Comparison of ENCODE assay signal across 12 cellular contexts in the genomic region with DNA sequence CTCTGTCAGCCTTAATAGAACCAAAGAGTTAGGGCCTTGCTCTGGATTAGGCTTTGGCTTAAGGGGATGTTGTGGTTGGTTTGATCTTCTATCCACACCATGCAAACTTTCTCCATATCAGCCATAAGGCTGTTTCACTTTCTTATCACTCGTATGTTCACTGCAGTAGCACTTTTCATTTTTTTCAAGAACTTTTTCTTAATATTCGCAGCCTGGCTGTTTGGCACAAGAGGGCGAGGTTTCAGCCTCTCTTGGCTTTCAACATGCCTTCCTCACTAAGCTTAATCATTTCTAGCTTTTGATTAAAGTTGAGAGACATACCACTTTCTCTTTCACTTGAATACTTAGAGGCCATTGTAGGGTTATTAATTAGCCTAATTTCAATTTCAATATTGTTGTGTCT.
A peak's percentile ranks its signal among the peaks of the same experiment; 100 is the strongest.
DNase-seq lines count a peak whose midpoint lies in the region; ATAC-seq and TF ChIP-seq lines count a peak whose summit lies in the region.
"Had no signal": no experiment of that assay in that cellular context is flagged by ENCODE, and none has a peak within 500 bp of the region (broad histone marks: within the 10 kb centered on the region; RNA-seq: fewer than 3 reads in every experiment).

No MANE protein-coding gene starts in this region.

- H3K27me3 Mint-ChIP-seq in activated naive CD4-positive, alpha-beta T cell treated with anti-CD3 and anti-CD28 coated beads, Interleukin-2, amount 10 ng/mL, durations not matched to agents 7 days and 5 days = peaks cover 23% of the 10 kb centered on the region
- H3K27me3 Mint-ChIP-seq in activated T-cell treated with anti-CD3 and anti-CD28 coated beads, Interleukin-2, amount 50 U/mL, for 24 hours = no peaks in the 10 kb centered on the region

- H3K9me3 Mint-ChIP-seq in activated naive CD4-positive, alpha-beta T cell treated with anti-CD3 and anti-CD28 coated beads, Interleukin-2, amount 10 ng/mL, durations not matched to agents 7 days and 5 days = peaks cover 2% of the 10 kb centered on the region
- no peaks in the 10 kb centered on the region for H3K9me3 Mint-ChIP-seq in activated T-cell treated with anti-CD3 and anti-CD28 coated beads, Interleukin-2, amount 50 U/mL, for 24 hours

- no peak for TF ChIP-seq POLR2A in testis (IDR thresholded peaks at IDR 0.05)

- H3K36me3 Mint-ChIP-seq in activated naive CD4-positive, alpha-beta T cell treated with anti-CD3 and anti-CD28 coated beads, Interleukin-2, amount 10 ng/mL, durations not matched to agents 7 days and 5 days = peaks cover 1% of the 10 kb centered on the region
- no peaks in the 10 kb centered on the region for H3K36me3 Mint-ChIP-seq in activated T-cell treated with anti-CD3 and anti-CD28 coated beads, Interleukin-2, amount 50 U/mL, for 24 hours (ENCODE audit: low read depth)

- H3K4me3 Mint-ChIP-seq in activated naive CD4-positive, alpha-beta T cell treated with anti-CD3 and anti-CD28 coated beads, Interleukin-2, amount 10 ng/mL, durations not matched to agents 7 days and 5 days = peak overlapping the region; percentile 1
- H3K4me3 Mint-ChIP-seq in activated T-cell treated with anti-CD3 and anti-CD28 coated beads, Interleukin-2, amount 50 U/mL, for 24 hours = no peak overlapping the region

- H3K27me3 ChIP-seq in testis = no peaks in the 10 kb centered on the region
- H3K27me3 ChIP-seq: heart left ventricle had no signal

- CTCF ChIA-PET in activated naive CD4-positive, alpha-beta T cell treated with anti-CD3 and anti-CD28 coated beads, Interleukin-2, amount 10 ng/mL, durations not matched to agents 7 days and 5 days (lab: Charles Lee) = interaction anchor here (0.6 to 1.1 kb wide), 2 partner anchors 53 to 155 kb away, joined by 3 read pairs; no protein-coding TSS in a partner anchor

- no peaks in the 10 kb centered on the region for H3K4me1 ChIP-seq in testis
- H3K4me1 ChIP-seq: heart left ventricle had no signal

- TF ChIP-seq CTCF in testis (IDR thresholded peaks at IDR 0.05) = no peak

- 69 to 90% methylated on average over 3 of the region's 3 CpGs for WGBS in testis, 2 donors

- peak; percentile 84 for ATAC-seq in GM21786 (IDR thresholded peaks at IDR 0.05; ENCODE audit: unreplicated experiment)
- ATAC-seq in stimulated activated naive CD8-positive, alpha-beta T cell treated with anti-CD3 and anti-CD28 coated beads, Interleukin-15, Interleukin-2, amounts not matched to agents 100 U/mL and 50 U/mL, for 24 hours = peak; percentile 33
- ATAC-seq: heart left ventricle had no signal

- peak overlapping the region; percentile 77 for H3K27ac Mint-ChIP-seq in activated naive CD4-positive, alpha-beta T cell treated with anti-CD3 and anti-CD28 coated beads, Interleukin-2, amount 10 ng/mL, durations not matched to agents 7 days and 5 days
- H3K27ac Mint-ChIP-seq in activated T-cell treated with anti-CD3 and anti-CD28 coated beads, Interleukin-2, amount 50 U/mL, for 24 hours = no peak overlapping the region

- no peak overlapping the region for H3K27ac ChIP-seq in testis
- H3K27ac ChIP-seq: heart left ventricle had no signal

- H3K9me3 ChIP-seq in testis = no peaks in the 10 kb centered on the region

- peak; percentile 51 for DNase-seq in activated naive CD4-positive, alpha-beta T cell treated with anti-CD3 and anti-CD28 coated beads, Interleukin-2, amount 10 ng/mL, durations not matched to agents 7 days and 5 days
- DNase-seq in activated naive CD4-positive, alpha-beta T cell treated with Interleukin-2 at 50 U/mL for 16 hours = no peak
- peak; percentile 82 for DNase-seq in Jurkat, Clone E6-1 (ENCODE audit: low read depth, low spot score)
- no peak for DNase-seq in stimulated activated naive CD8-positive, alpha-beta T cell treated with anti-CD3 and anti-CD28 coated beads, Interleukin-15, Interleukin-2, amounts not matched to agents 100 U/mL and 50 U/mL, for 24 hours
- DNase-seq in testis (no peak), cerebellum (ENCODE audit: low spot score) (no peak)
- DNase-seq in activated T-cell treated with anti-CD3 and anti-CD28 coated beads, Interleukin-2, amount 50 U/mL, for 24 hours = no peak
- DNase-seq: heart left ventricle, NCI-H1048, NCI-H524 had no signal

- intact Hi-C loops in testis (cut with DNase I; ENCODE audit: low total_unique reads) = no loop called here

- peaks cover 39% of the 10 kb centered on the region for H3K4me1 Mint-ChIP-seq in activated naive CD4-positive, alpha-beta T cell treated with anti-CD3 and anti-CD28 coated beads, Interleukin-2, amount 10 ng/mL, durations not matched to agents 7 days and 5 days
- peaks cover 26% of the 10 kb centered on the region for H3K4me1 Mint-ChIP-seq in activated T-cell treated with anti-CD3 and anti-CD28 coated beads, Interleukin-2, amount 50 U/mL, for 24 hours (ENCODE audit: low read depth)

- no peak overlapping the region for H3K4me3 ChIP-seq in Jurkat, Clone E6-1 (ENCODE audit: low read length)
- no peak overlapping the region for H3K4me3 ChIP-seq in testis
- H3K4me3 ChIP-seq: heart left ventricle, lung had no signal

- no peaks in the 10 kb centered on the region for H3K36me3 ChIP-seq in testis (ENCODE audit: low read depth, missing control alignments)
- H3K36me3 ChIP-seq: heart left ventricle had no signal

Comparison
In these comparisons a context has a peak if more than half of its experiments do, and no peak if none do; other contexts are left out.
1. DNase-seq: peak in activated naive CD4-positive, alpha-beta T cell treated with anti-CD3 and anti-CD28 coated beads, Interleukin-2, amount 10 ng/mL, durations not matched to agents 7 days and 5 days (single experiment) and Jurkat, Clone E6-1 (single experiment); none in activated naive CD4-positive, alpha-beta T cell treated with Interleukin-2 at 50 U/mL for 16 hours (single experiment), stimulated activated naive CD8-positive, alpha-beta T cell treated with anti-CD3 and anti-CD28 coated beads, Interleukin-15, Interleukin-2, amounts not matched to agents 100 U/mL and 50 U/mL, for 24 hours (single experiment), testis (single experiment), cerebellum (single experiment) and activated T-cell treated with anti-CD3 and anti-CD28 coated beads, Interleukin-2, amount 50 U/mL, for 24 hours (single experiment).